ENCODE assay signal across 8 cellular contexts in the genomic region with DNA sequence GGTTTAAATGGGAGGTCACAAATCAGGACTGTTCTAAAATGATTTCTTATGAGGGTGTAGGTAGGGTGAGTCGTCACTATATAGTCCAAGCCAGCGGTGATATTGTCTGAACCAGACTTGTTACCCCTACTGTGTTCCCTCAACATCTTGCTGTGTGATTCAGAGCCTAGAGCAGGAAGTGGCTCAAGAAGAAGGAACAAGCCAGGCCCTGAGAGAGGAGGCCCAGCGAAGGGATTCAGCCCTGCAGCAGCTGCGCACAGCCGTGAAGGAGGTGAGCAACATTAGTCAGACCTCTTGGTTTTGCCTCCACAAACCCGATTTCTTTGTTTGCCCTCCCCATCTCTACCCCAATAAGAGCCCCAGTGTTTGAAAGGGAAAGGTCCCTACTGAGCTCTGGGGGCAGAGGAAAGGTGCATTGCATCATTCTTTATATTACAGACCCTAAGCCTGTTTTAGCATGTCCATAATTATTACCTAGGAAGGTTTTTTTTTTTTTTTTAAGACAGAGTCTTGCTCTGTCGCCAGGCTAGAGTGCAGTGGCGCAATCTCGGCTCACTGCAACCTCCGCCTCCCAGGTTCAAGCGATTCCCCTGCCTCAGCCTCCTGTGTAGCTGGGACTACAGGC. TPM values are rescaled to one million over a fixed set of nuclear protein-coding genes. Genes with fewer than 3 reads are reported as not detected.
DNase-seq lines count a peak whose midpoint lies in the region; ATAC-seq and TF ChIP-seq lines count a peak whose summit lies in the region.

No MANE protein-coding gene starts in this region.

- no TSS peak for BruUV-seq in mammary epithelial cell (replicated peaks; lab: Mats Ljungman, UMichigan)

- peaks cover 4% of the 10 kb centered on the region for H3K36me3 Mint-ChIP-seq in glutamatergic neuron (ENCODE audit: unreplicated experiment)

- H3K4me2 ChIP-seq in mammary epithelial cell (ENCODE audit: insufficient read depth, low read depth, low read length) (peak overlapping the region; percentile 63), osteoblast (ENCODE audit: insufficient read depth, low read length) (no peak overlapping the region)

- in situ Hi-C loops in mammary epithelial cell (cut with MboI; ENCODE audit: low sequenced_read_pairs in 2 of 2) = loop anchor here in 1 of 2 donors (5.0 to 25.0 kb wide), 3 partner anchors 47 to 388 kb away; a partner anchor contains a TSS

- peaks cover 5% of the 10 kb centered on the region for H3K27me3 Mint-ChIP-seq in glutamatergic neuron (ENCODE audit: unreplicated experiment)

- no peak overlapping the region for H3K9ac ChIP-seq in mammary epithelial cell (ENCODE audit: insufficient read depth, low read length)

- H3K4me1 Mint-ChIP-seq in glutamatergic neuron (ENCODE audit: low read depth, unreplicated experiment) = peaks cover 26% of the 10 kb centered on the region

- peaks cover 14% of the 10 kb centered on the region for H3K36me3 ChIP-seq in mammary epithelial cell (ENCODE audit: insufficient read depth, low read length)
- peaks cover 39% of the 10 kb centered on the region for H3K36me3 ChIP-seq in osteoblast (ENCODE audit: insufficient read depth, low read length)

- peak; percentile 42 for DNase-seq in GF-D8 (lab: John Stamatoyannopoulos, UW)
- DNase-seq in OCI-M1 (lab: John Stamatoyannopoulos, UW) = peak; percentile 14
- peak; percentile 73 for DNase-seq in mammary epithelial cell
- peak; percentile 80 for DNase-seq in osteoblast (ENCODE audit: insufficient read length, low spot score, missing footprints)
- DNase-seq in glutamatergic neuron = no peak
- no peak for DNase-seq in stimulated activated CD4-positive, alpha-beta T cell treated with anti-CD3 and anti-CD28 coated beads, Interleukin-12 subunit alpha, Interleukin-12 subunit beta, amount 100 ng/mL, for 4 hours

- ATAC-seq in GM19328 (IDR thresholded peaks at IDR 0.05; ENCODE audit: unreplicated experiment) (no peak), HG03175 (IDR thresholded peaks at IDR 0.05; ENCODE audit: unreplicated experiment) (no peak)

- dilution Hi-C loops in mammary epithelial cell (cut with HindIII; ENCODE audit: low sequenced_read_pairs) = loop anchor here (5.0 kb wide), 1 partner anchor 67 kb away; no protein-coding TSS in a partner anchor

- H3K27ac ChIP-seq in mammary epithelial cell (ENCODE audit: insufficient read depth, low read depth, low read length) (peak overlapping the region; percentile 86), osteoblast (ENCODE audit: low read depth, low read length) (peak overlapping the region; percentile 3)

- no peak overlapping the region for H3K27ac Mint-ChIP-seq in glutamatergic neuron (ENCODE audit: unreplicated experiment)

- H3K9me3 Mint-ChIP-seq in glutamatergic neuron (ENCODE audit: unreplicated experiment) = no peaks in the 10 kb centered on the region

- H3K79me2 ChIP-seq in mammary epithelial cell (ENCODE audit: insufficient read depth, low read length) = peaks cover 6% of the 10 kb centered on the region
- H3K79me2 ChIP-seq in osteoblast (ENCODE audit: insufficient read depth, low read length) = peaks cover 7% of the 10 kb centered on the region

- TF ChIP-seq CTCF in mammary epithelial cell (conservative IDR thresholded peaks at IDR 0.05 in 1 of 2, IDR thresholded peaks at IDR 0.05 in 1 of 2; ENCODE audit: extremely low read depth in 1 of 2, insufficient read depth in 1 of 2, low read depth in 1 of 2, low read length in 2 of 2) (no peak), osteoblast (IDR thresholded peaks at IDR 0.05; ENCODE audit: extremely low read depth, low read depth, low read length) (no peak), glutamatergic neuron (IDR thresholded peaks at IDR 0.05; ENCODE audit: partially characterized antibody, unreplicated experiment) (no peak)

- no peak overlapping the region for H3K4me3 ChIP-seq in mammary epithelial cell (replicated peaks in 1 of 3; ENCODE audit: insufficient read depth in 1 of 3, low read depth in 2 of 3, low read length in 3 of 3)
- no peak overlapping the region for H3K4me3 ChIP-seq in osteoblast (ENCODE audit: insufficient read depth, low read length)

- H3K27me3 ChIP-seq in mammary epithelial cell (ENCODE audit: insufficient read depth, low read length) (no peaks in the 10 kb centered on the region), osteoblast (ENCODE audit: insufficient read depth, low read length) (no peaks in the 10 kb centered on the region)

- H3K4me1 ChIP-seq in mammary epithelial cell (ENCODE audit: insufficient read depth, low read length) (peaks cover 59% of the 10 kb centered on the region), osteoblast (ENCODE audit: insufficient read depth, low read length) (peaks cover 49% of the 10 kb centered on the region)

- 20% methylated on average over 7 of the region's 11 CpGs for WGBS in mammary epithelial cell (ENCODE audit: low coverage, missing lambda C conversion rate)

- H4K20me1 ChIP-seq in mammary epithelial cell (ENCODE audit: insufficient read depth, low read length) (no peaks in the 10 kb centered on the region), osteoblast (ENCODE audit: insufficient read depth, low read length) (no peaks in the 10 kb centered on the region)

- intact Hi-C loops in mammary epithelial cell (cut with micrococcal nuclease) = loop anchor here (1.0 to 5.0 kb wide), 8 partner anchors 31 to 197 kb away; a partner anchor contains a TSS

- H2AFZ ChIP-seq in mammary epithelial cell (ENCODE audit: low read depth, low read length) = peak overlapping the region; percentile 22
- H2AFZ ChIP-seq in osteoblast (ENCODE audit: low read length) = peak overlapping the region; percentile 29

- no peak overlapping the region for H3K4me3 Mint-ChIP-seq in glutamatergic neuron (ENCODE audit: unreplicated experiment)

- H3K9me3 ChIP-seq in mammary epithelial cell (replicated peaks; ENCODE audit: insufficient read depth, low read length) = no peaks in the 10 kb centered on the region
- H3K9me3 ChIP-seq in osteoblast (ENCODE audit: low read depth, low read length) = no peaks in the 10 kb centered on the region

- CTCF ChIA-PET in mammary epithelial cell (lab: Charles Lee; ENCODE audit: low non-redundant PET) = no interaction called here

RNA-seq across cellular contexts. Expression of a gene that starts 5.0 kb away (rescaled TPM):
- 100 to 1,000 TPM in 1 of 2 donors, 10 to 100 TPM in 1; 15.8 to 497 TPM for total RNA-seq in mammary epithelial cell
- 235 TPM for polyA plus RNA-seq in mammary epithelial cell
- 653 TPM for polyA minus RNA-seq in mammary epithelial cell
- 29.2 and 30.8 TPM in 2 replicates for total RNA-seq in osteoblast
- 412 TPM for total RNA-seq in glutamatergic neuron (ENCODE audit: unreplicated experiment)

RNA-seq across cellular contexts. Expression of a gene that starts 31.5 kb away (rescaled TPM):
- 10 to 100 TPM in 1 of 2 donors, 1 to 10 TPM in 1; 6.2 to 12.9 TPM for total RNA-seq in mammary epithelial cell
- 8.5 TPM for polyA plus RNA-seq in mammary epithelial cell
- 4.5 TPM for polyA minus RNA-seq in mammary epithelial cell
- 5.8 and 6.2 TPM in 2 replicates for total RNA-seq in osteoblast
- total RNA-seq in glutamatergic neuron (ENCODE audit: unreplicated experiment) = 11.4 TPM

RNA-seq across cellular contexts. Expression of a gene that starts 40.9 kb away (rescaled TPM):
- total RNA-seq in mammary epithelial cell = 10 to 100 TPM; 14.3 to 16.9 TPM
- 16.7 TPM for polyA plus RNA-seq in mammary epithelial cell
- 26.8 TPM for polyA minus RNA-seq in mammary epithelial cell
- total RNA-seq in osteoblast = 8.0 and 9.1 TPM in 2 replicates
- total RNA-seq in glutamatergic neuron (ENCODE audit: unreplicated experiment) = 28.2 TPM

RNA-seq across cellular contexts. Expression of a gene that starts 42.8 kb away (rescaled TPM):
- total RNA-seq in mammary epithelial cell (not detected), osteoblast (not detected in 2 replicates), glutamatergic neuron (ENCODE audit: unreplicated experiment) (2.8 TPM)
- polyA plus RNA-seq in mammary epithelial cell = 0.27 TPM
- polyA minus RNA-seq in mammary epithelial cell = not detected

Comparison
In these comparisons a context has a peak if more than half of its experiments do, and no peak if none do; other contexts are left out.
1. DNase-seq: peak in GF-D8 (single experiment), OCI-M1 (single experiment), mammary epithelial cell (single experiment) and osteoblast (single experiment); none in glutamatergic neuron (single experiment) and stimulated activated CD4-positive, alpha-beta T cell treated with anti-CD3 and anti-CD28 coated beads, Interleukin-12 subunit alpha, Interleukin-12 subunit beta, amount 100 ng/mL, for 4 hours (single experiment).